Comparison of ENCODE assay signal across 8 cellular contexts in the genomic region with DNA sequence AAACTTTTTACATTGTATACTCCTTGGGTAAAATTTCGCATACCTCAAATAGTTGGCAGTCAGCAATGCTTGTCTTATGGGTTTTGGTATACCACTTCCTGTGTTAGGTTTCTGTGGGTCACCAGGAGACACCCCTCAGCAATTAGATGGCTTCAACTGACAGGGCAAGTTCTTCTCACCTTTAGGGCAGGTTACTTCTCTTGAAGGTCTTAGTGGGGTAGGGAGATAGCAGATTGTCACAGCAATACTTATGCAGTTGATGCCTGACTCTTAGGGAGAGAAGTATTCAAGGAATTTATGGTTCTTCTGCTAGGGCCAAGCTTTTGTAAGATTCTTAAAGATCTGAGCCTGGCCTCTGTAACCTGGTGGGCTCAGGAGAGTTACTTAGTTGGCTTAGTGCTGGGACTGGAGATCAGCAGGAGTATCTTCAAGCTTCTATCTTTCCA. TPM values are rescaled to one million over a fixed set of nuclear protein-coding genes. Genes with fewer than 3 reads are reported as not detected.
A peak's percentile ranks its signal among the peaks of the same experiment; 100 is the strongest.
DNase-seq lines count a peak whose midpoint lies in the region; ATAC-seq and TF ChIP-seq lines count a peak whose summit lies in the region.

No MANE protein-coding gene starts in this region.

- peaks cover 6% of the 10 kb centered on the region for H3K36me3 Mint-ChIP-seq in activated CD4-positive, alpha-beta memory T cell treated with anti-CD3 and anti-CD28 coated beads, Interleukin-2, amount 10 ng/mL, durations not matched to agents 7 days and 5 days (ENCODE audit: low read depth)

- H3K4me1 Mint-ChIP-seq in activated CD4-positive, alpha-beta memory T cell treated with anti-CD3 and anti-CD28 coated beads, Interleukin-2, amount 10 ng/mL, durations not matched to agents 7 days and 5 days = peaks cover 43% of the 10 kb centered on the region

- no peak overlapping the region for H3K27ac Mint-ChIP-seq in activated CD4-positive, alpha-beta memory T cell treated with anti-CD3 and anti-CD28 coated beads, Interleukin-2, amount 10 ng/mL, durations not matched to agents 7 days and 5 days

- no peak overlapping the region for H3K4me3 Mint-ChIP-seq in activated CD4-positive, alpha-beta memory T cell treated with anti-CD3 and anti-CD28 coated beads, Interleukin-2, amount 10 ng/mL, durations not matched to agents 7 days and 5 days

- no peaks in the 10 kb centered on the region for H3K27me3 Mint-ChIP-seq in activated CD4-positive, alpha-beta memory T cell treated with anti-CD3 and anti-CD28 coated beads, Interleukin-2, amount 10 ng/mL, durations not matched to agents 7 days and 5 days

- TF ChIP-seq CTCF in RWPE1 (conservative IDR thresholded peaks at IDR 0.05; ENCODE audit: low read depth) (no peak), coronary artery (IDR thresholded peaks at IDR 0.05) (no peak)

- H3K4me3 ChIP-seq in coronary artery = no peak overlapping the region

- POLR2A ChIA-PET in activated CD4-positive, alpha-beta memory T cell treated with anti-CD3 and anti-CD28 coated beads, Interleukin-2, amount 10 ng/mL, durations not matched to agents 7 days and 5 days (lab: Charles Lee) = interaction anchor here (1.2 kb wide), 1 partner anchor 43 kb away, joined by 3 read pairs; a partner anchor contains a TSS
- POLR2A ChIA-PET in RWPE1 (lab: Yijun Ruan, JAX; ENCODE audit: low non-redundant PET) = no interaction called here

- ATAC-seq in HG03196 (IDR thresholded peaks at IDR 0.05; ENCODE audit: unreplicated experiment) = peak; percentile 75

- peak; percentile 17 for DNase-seq in activated CD4-positive, alpha-beta T cell treated with anti-CD3 and anti-CD28 coated beads for 48 hours
- no peak for DNase-seq in activated CD4-positive, alpha-beta T cell treated with anti-CD3 and anti-CD28 coated beads for 1 hour
- peak; percentile 56 for DNase-seq in activated CD4-positive, alpha-beta memory T cell treated with anti-CD3 and anti-CD28 coated beads, Interleukin-2, amount 10 ng/mL, durations not matched to agents 7 days and 5 days
- peak; percentile 75 for DNase-seq in kidney glomerular epithelial cell (lab: John Stamatoyannopoulos, UW)
- no peak for DNase-seq in cardiac septum (ENCODE audit: low spot score)
- no peak for DNase-seq in RWPE1 (ENCODE audit: low spot score)
- DNase-seq in coronary artery (ENCODE audit: low spot score) = no peak

- H3K9me3 Mint-ChIP-seq in activated CD4-positive, alpha-beta memory T cell treated with anti-CD3 and anti-CD28 coated beads, Interleukin-2, amount 10 ng/mL, durations not matched to agents 7 days and 5 days = peaks cover 4% of the 10 kb centered on the region

- H3K27ac ChIP-seq in RWPE1 (no peak overlapping the region), coronary artery (no peak overlapping the region)

- CTCF ChIA-PET in activated CD4-positive, alpha-beta memory T cell treated with anti-CD3 and anti-CD28 coated beads, Interleukin-2, amount 10 ng/mL, durations not matched to agents 7 days and 5 days (lab: Charles Lee) = no interaction called here
- CTCF ChIA-PET in RWPE1 (lab: Yijun Ruan, JAX) = no interaction called here

- intact Hi-C loops in cardiac septum (cut with DNase I) = no loop called here

RNA-seq across cellular contexts. Expression of a gene that starts 42.9 kb away (rescaled TPM):
- total RNA-seq in activated CD4-positive, alpha-beta memory T cell treated with anti-CD3 and anti-CD28 coated beads, Interleukin-2, amount 10 ng/mL, durations not matched to agents 7 days and 5 days = 10 to 100 TPM; 35.9 to 37.3 TPM
- total RNA-seq in cardiac septum = 45.4 TPM

Comparison
In these comparisons a context has a peak if more than half of its experiments do, and no peak if none do; other contexts are left out.
1. DNase-seq: peak in activated CD4-positive, alpha-beta T cell treated with anti-CD3 and anti-CD28 coated beads for 48 hours (single experiment), activated CD4-positive, alpha-beta memory T cell treated with anti-CD3 and anti-CD28 coated beads, Interleukin-2, amount 10 ng/mL, durations not matched to agents 7 days and 5 days (single experiment) and kidney glomerular epithelial cell (single experiment); none in activated CD4-positive, alpha-beta T cell treated with anti-CD3 and anti-CD28 coated beads for 1 hour (single experiment), cardiac septum (single experiment), RWPE1 (single experiment) and coronary artery (single experiment).